ENCODE assay signal across 1 cellular context in the genomic region with DNA sequence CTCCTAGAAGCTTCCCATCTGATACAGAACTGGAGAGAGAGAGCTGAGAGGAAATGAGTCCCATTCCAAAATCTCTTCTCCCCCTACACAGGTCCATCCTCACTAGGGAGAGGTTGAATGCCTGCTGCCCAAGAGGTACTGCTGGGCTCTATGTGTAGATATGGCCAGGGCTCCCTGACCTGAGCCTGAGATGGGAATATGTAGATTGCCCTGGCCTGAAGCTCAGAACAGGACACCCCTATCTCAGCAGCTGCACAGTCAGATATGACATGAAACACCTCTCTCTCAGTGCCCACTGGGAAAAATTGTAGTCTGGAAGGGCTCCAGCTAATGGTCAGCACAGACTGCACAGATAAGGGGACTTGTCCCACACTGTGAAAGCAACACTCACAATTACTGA.
TF ChIP-seq lines count a peak whose summit lies in the region.

No MANE protein-coding gene starts in this region.

TF ChIP-seq in IMR-90, 13 proteins besides CTCF, POLR2A, EP300 and RAD21:
- TF ChIP-seq, protein P1, sequence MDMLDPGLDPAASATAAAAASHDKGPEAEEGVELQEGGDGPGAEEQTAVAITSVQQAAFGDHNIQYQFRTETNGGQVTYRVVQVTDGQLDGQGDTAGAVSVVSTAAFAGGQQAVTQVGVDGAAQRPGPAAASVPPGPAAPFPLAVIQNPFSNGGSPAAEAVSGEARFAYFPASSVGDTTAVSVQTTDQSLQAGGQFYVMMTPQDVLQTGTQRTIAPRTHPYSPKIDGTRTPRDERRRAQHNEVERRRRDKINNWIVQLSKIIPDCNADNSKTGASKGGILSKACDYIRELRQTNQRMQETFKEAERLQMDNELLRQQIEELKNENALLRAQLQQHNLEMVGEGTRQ (IDR thresholded peaks at IDR 0.05; ENCODE audit: low read depth, low read length), result no peak
- no peak for TF ChIP-seq RFX5 (IDR thresholded peaks at IDR 0.05; ENCODE audit: low read depth, low read length)
- TF ChIP-seq, protein P2, sequence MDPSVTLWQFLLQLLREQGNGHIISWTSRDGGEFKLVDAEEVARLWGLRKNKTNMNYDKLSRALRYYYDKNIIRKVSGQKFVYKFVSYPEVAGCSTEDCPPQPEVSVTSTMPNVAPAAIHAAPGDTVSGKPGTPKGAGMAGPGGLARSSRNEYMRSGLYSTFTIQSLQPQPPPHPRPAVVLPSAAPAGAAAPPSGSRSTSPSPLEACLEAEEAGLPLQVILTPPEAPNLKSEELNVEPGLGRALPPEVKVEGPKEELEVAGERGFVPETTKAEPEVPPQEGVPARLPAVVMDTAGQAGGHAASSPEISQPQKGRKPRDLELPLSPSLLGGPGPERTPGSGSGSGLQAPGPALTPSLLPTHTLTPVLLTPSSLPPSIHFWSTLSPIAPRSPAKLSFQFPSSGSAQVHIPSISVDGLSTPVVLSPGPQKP (IDR thresholded peaks at IDR 0.05; ENCODE audit: borderline replicate concordance, low read depth, low read length), result no peak
- no peak for TF ChIP-seq RCOR1 (IDR thresholded peaks at IDR 0.05; ENCODE audit: insufficient replicate concordance, low read length)
- no peak for TF ChIP-seq NFE2L2 (IDR thresholded peaks at IDR 0.05; ENCODE audit: low read depth, low read length)
- no peak for TF ChIP-seq MAZ (IDR thresholded peaks at IDR 0.05; ENCODE audit: borderline replicate concordance, low read depth, low read length)
- no peak for TF ChIP-seq CHD1 (IDR thresholded peaks at IDR 0.05; ENCODE audit: low read depth, low read length)
- no peak for TF ChIP-seq BHLHE40 (IDR thresholded peaks at IDR 0.05; ENCODE audit: low read depth, low read length)
- TF ChIP-seq MXI1 (IDR thresholded peaks at IDR 0.05; ENCODE audit: borderline replicate concordance, low read depth, low read length), result no peak
- no peak for TF ChIP-seq MAFK (IDR thresholded peaks at IDR 0.05; ENCODE audit: low read depth, low read length)
- no peak for TF ChIP-seq FOS (IDR thresholded peaks at IDR 0.05; ENCODE audit: low read depth, low read length)
